Comparison of ENCODE assay signal across 1 cellular context in the genomic region with DNA sequence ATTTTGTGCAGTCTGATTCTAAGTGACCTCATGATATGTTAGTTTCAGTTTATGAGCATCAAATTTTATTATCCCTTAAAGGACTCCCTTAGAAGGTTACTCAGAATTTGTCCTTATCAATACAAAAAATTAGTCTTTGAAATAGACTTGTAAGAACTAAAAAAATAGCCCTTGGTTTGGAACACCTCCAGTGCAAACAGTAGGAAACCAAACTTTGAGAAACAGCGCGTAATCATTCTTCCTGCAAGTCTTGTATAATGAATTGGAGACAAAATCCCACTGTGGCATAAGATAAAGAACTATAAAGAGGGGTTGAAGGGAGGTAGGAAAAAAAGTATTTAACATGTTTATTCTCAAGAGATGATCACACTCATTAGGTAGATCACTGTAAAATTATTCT.
TF ChIP-seq lines count a peak whose summit lies in the region.

No MANE protein-coding gene starts in this region.

TF ChIP-seq in endothelial cell of umbilical vein, 7 proteins besides CTCF, POLR2A, EP300 and RAD21:
- TF ChIP-seq FOS (IDR thresholded peaks at IDR 0.05; ENCODE audit: borderline replicate concordance, insufficient read depth, low read length) (no peak), EZH2 (IDR thresholded peaks at IDR 0.05; ENCODE audit: borderline replicate concordance, low read depth, low read length, severe bottlenecking) (no peak), MYC (IDR thresholded peaks at IDR 0.05; ENCODE audit: low read depth, low read length) (no peak), GATA2 (IDR thresholded peaks at IDR 0.05; ENCODE audit: insufficient read depth, insufficient read length, low read depth, low read length) (no peak), POLR2AphosphoS5 (IDR thresholded peaks at IDR 0.05; ENCODE audit: insufficient read depth, low read depth, low read length) (no peak), JUN (IDR thresholded peaks at IDR 0.05; ENCODE audit: borderline replicate concordance, insufficient read depth, insufficient read length, low read depth) (no peak)
- TF ChIP-seq, protein P1, sequence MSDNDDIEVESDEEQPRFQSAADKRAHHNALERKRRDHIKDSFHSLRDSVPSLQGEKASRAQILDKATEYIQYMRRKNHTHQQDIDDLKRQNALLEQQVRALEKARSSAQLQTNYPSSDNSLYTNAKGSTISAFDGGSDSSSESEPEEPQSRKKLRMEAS (IDR thresholded peaks at IDR 0.05; ENCODE audit: insufficient read depth, insufficient read length), result no peak
